Comparison of ENCODE assay signal across 1 cellular context in the genomic region with DNA sequence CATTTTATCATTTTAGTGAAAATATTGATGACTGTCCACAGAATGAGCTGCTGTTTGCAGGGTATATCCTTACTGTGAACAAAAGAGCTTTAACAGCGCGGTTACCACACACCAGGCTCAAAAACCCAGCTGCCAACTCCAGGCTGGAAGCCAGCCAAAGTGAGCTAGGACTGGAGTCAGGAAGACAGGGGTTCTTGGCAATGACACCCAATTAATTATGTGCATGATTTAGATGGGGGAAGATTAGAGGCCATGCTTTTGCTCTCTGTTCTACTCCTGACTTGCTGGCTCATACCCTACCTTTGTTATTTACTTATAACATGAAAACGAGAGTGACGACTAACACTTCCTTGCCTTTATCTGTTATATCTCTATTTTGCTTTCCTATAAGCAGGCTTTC.
TF ChIP-seq lines count a peak whose summit lies in the region.

No MANE protein-coding gene starts in this region.

TF ChIP-seq in IMR-90, 13 proteins besides CTCF, POLR2A, EP300 and RAD21:
- TF ChIP-seq, protein P1, sequence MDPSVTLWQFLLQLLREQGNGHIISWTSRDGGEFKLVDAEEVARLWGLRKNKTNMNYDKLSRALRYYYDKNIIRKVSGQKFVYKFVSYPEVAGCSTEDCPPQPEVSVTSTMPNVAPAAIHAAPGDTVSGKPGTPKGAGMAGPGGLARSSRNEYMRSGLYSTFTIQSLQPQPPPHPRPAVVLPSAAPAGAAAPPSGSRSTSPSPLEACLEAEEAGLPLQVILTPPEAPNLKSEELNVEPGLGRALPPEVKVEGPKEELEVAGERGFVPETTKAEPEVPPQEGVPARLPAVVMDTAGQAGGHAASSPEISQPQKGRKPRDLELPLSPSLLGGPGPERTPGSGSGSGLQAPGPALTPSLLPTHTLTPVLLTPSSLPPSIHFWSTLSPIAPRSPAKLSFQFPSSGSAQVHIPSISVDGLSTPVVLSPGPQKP (IDR thresholded peaks at IDR 0.05; ENCODE audit: borderline replicate concordance, low read depth, low read length), result no peak
- no peak for TF ChIP-seq FOS (IDR thresholded peaks at IDR 0.05; ENCODE audit: low read depth, low read length)
- TF ChIP-seq BHLHE40 (IDR thresholded peaks at IDR 0.05; ENCODE audit: low read depth, low read length), result no peak
- no peak for TF ChIP-seq CHD1 (IDR thresholded peaks at IDR 0.05; ENCODE audit: low read depth, low read length)
- no peak for TF ChIP-seq RCOR1 (IDR thresholded peaks at IDR 0.05; ENCODE audit: insufficient replicate concordance, low read length)
- TF ChIP-seq, protein P2, sequence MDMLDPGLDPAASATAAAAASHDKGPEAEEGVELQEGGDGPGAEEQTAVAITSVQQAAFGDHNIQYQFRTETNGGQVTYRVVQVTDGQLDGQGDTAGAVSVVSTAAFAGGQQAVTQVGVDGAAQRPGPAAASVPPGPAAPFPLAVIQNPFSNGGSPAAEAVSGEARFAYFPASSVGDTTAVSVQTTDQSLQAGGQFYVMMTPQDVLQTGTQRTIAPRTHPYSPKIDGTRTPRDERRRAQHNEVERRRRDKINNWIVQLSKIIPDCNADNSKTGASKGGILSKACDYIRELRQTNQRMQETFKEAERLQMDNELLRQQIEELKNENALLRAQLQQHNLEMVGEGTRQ (IDR thresholded peaks at IDR 0.05; ENCODE audit: low read depth, low read length), result no peak
- no peak for TF ChIP-seq MXI1 (IDR thresholded peaks at IDR 0.05; ENCODE audit: borderline replicate concordance, low read depth, low read length)
TF ChIP-seq in IMR-90: peak in this region for 0.
